16 cellular contexts compared by ENCODE assay signal in the genomic region with DNA sequence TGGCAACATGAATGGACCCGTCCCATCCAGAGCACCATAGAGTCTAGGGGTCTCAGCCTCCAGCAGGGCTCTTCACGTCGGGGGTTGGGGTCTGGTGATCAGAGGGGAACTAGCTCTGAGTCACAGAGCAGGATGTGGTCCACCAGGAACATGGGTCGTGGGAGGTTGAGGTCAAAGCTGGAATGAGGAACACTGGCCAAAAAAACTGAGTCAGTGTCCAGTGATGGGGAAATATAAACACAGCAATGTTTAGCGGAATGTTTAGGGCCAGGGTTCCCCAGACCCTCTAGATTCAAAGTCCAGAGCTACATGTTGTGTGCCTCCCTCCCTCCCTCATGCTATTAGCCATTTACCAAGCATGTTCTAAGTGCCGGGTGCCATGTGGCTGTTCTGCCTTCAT.
DNase-seq lines count a peak whose midpoint lies in the region; ATAC-seq, FAIRE-seq and TF ChIP-seq lines count a peak whose summit lies in the region.
"Had no signal": no experiment of that assay in that cellular context is flagged by ENCODE, and none has a peak within 500 bp of the region (broad histone marks: within the 10 kb centered on the region; RNA-seq: fewer than 3 reads in every experiment).

No MANE protein-coding gene starts in this region.

- no peaks in the 10 kb centered on the region for H3K4me1 ChIP-seq in psoas muscle

- H3K27me3 Mint-ChIP-seq in activated naive CD8-positive, alpha-beta T cell treated with anti-CD3 and anti-CD28 coated beads for 36 hours = peaks cover 6% of the 10 kb centered on the region

- no peaks in the 10 kb centered on the region for H3K9me3 ChIP-seq in psoas muscle
- H3K9me3 ChIP-seq: neutrophil had no signal

- no peaks in the 10 kb centered on the region for H3K36me3 ChIP-seq in psoas muscle (ENCODE audit: insufficient read depth in 1 of 2, low read depth in 1 of 2)
- H3K36me3 ChIP-seq: neutrophil, WERI-Rb-1 had no signal

- H3K36me3 Mint-ChIP-seq in activated naive CD8-positive, alpha-beta T cell treated with anti-CD3 and anti-CD28 coated beads for 36 hours = no peaks in the 10 kb centered on the region

- H3K4me3 Mint-ChIP-seq in activated naive CD8-positive, alpha-beta T cell treated with anti-CD3 and anti-CD28 coated beads for 36 hours = no peak overlapping the region
- H3K4me3 Mint-ChIP-seq: stimulated activated naive CD8-positive, alpha-beta T cell treated with anti-CD3 and anti-CD28 coated beads, Interleukin-15, Interleukin-2, amounts not matched to agents 100 ng/mL and 50 ng/mL, for 24 hours had no signal

- FAIRE-seq in urothelium cell line (lab: Jason Lieb, UNC) = no peak

- no peaks in the 10 kb centered on the region for H3K27me3 ChIP-seq in psoas muscle (ENCODE audit: insufficient read depth in 3 of 3, low read length in 2 of 3)
- H3K27me3 ChIP-seq: neutrophil had no signal

- no peak for TF ChIP-seq CTCF in astrocyte of the spinal cord (IDR thresholded peaks at IDR 0.05; ENCODE audit: low read depth, low read length)
- no peak for TF ChIP-seq CTCF in psoas muscle (IDR thresholded peaks at IDR 0.05)

- no peaks in the 10 kb centered on the region for H3K9me3 Mint-ChIP-seq in activated naive CD8-positive, alpha-beta T cell treated with anti-CD3 and anti-CD28 coated beads for 36 hours
- H3K9me3 Mint-ChIP-seq: stimulated activated naive CD8-positive, alpha-beta T cell treated with anti-CD3 and anti-CD28 coated beads, Interleukin-15, Interleukin-2, amounts not matched to agents 100 ng/mL and 50 ng/mL, for 24 hours had no signal

- no peak overlapping the region for H3K27ac Mint-ChIP-seq in activated naive CD8-positive, alpha-beta T cell treated with anti-CD3 and anti-CD28 coated beads for 36 hours
- H3K27ac Mint-ChIP-seq: stimulated activated naive CD8-positive, alpha-beta T cell treated with anti-CD3 and anti-CD28 coated beads, Interleukin-15, Interleukin-2, amounts not matched to agents 100 ng/mL and 50 ng/mL, for 24 hours had no signal

- intact Hi-C loops in psoas muscle (cut with DNase I) = no loop called here

- WGBS in psoas muscle, 3 donors = 49 to 58% (median 57%) methylated on average over 6 of the region's 6 CpGs

- DNase-seq in HCEC 1CT (peak; percentile 94), astrocyte of the spinal cord (ENCODE audit: low read depth, low spot score) (peak; percentile 88), iris pigment epithelial cell (ENCODE audit: low read depth) (peak; percentile 83), urothelium cell line (ENCODE audit: low spot score) (peak; percentile 51), D341Med (ENCODE audit: low spot score) (no peak), psoas muscle (no peak)
- DNase-seq in activated naive CD8-positive, alpha-beta T cell treated with anti-CD3 and anti-CD28 coated beads for 36 hours = no peak
- DNase-seq: activated naive CD4-positive, alpha-beta T cell treated with Interleukin-2 at 50 U/mL for 16 hours; hypothalamus; mammary epithelial cell; NCI-H1092; NCI-H345; PC-3; WERI-Rb-1 had no signal

- no peak for ATAC-seq in psoas muscle
- ATAC-seq: PC-3 had no signal

- no peak overlapping the region for H3K27ac ChIP-seq in psoas muscle
- H3K27ac ChIP-seq: neutrophil, WERI-Rb-1 had no signal

- in situ Hi-C loops in astrocyte of the spinal cord (cut with HindIII; ENCODE audit: low sequenced_read_pairs) = no loop called here

- H3K4me3 ChIP-seq in astrocyte of the spinal cord (ENCODE audit: low read depth, low read length) = no peak overlapping the region
- no peak overlapping the region for H3K4me3 ChIP-seq in psoas muscle

- H3K4me1 Mint-ChIP-seq in activated naive CD8-positive, alpha-beta T cell treated with anti-CD3 and anti-CD28 coated beads for 36 hours = no peaks in the 10 kb centered on the region

Comparison
In these comparisons a context has a peak if more than half of its experiments do, and no peak if none do; other contexts are left out.
1. DNase-seq: peak in HCEC 1CT (single experiment), astrocyte of the spinal cord (single experiment), iris pigment epithelial cell (single experiment) and urothelium cell line (single experiment); none in D341Med (single experiment), psoas muscle (0 of 2) and activated naive CD8-positive, alpha-beta T cell treated with anti-CD3 and anti-CD28 coated beads for 36 hours (single experiment).